12 cellular contexts compared by ENCODE assay signal in genomic region chr12:91986084-91986483, GRCh38.
DNase-seq lines count a peak whose midpoint lies in the region; ATAC-seq and TF ChIP-seq lines count a peak whose summit lies in the region.
"Had no signal": no experiment of that assay in that cellular context is flagged by ENCODE, and none has a peak within 500 bp of the region (broad histone marks: within the 10 kb centered on the region; RNA-seq: fewer than 3 reads in every experiment).

No MANE protein-coding gene starts in this region.

- H3K36me3 Mint-ChIP-seq in activated CD8-positive, alpha-beta T cell treated with anti-CD3 and anti-CD28 coated beads for 36 hours (ENCODE audit: low read depth), result no peaks in the 10 kb centered on the region

- no peak for TF ChIP-seq POLR2A in heart left ventricle (IDR thresholded peaks at IDR 0.05)

- no peaks in the 10 kb centered on the region for H3K36me3 ChIP-seq in heart left ventricle
- H3K36me3 ChIP-seq in adipocyte (ENCODE audit: control insufficient read depth, insufficient read depth, low read length, severe bottlenecking), result no peaks in the 10 kb centered on the region
- H3K36me3 ChIP-seq in aorta (ENCODE audit: control insufficient read depth in 1 of 2, insufficient read depth in 2 of 2, low read length in 1 of 2), result no peaks in the 10 kb centered on the region
- H3K36me3 ChIP-seq: tibial artery had no signal

- CTCF ChIA-PET in activated CD8-positive, alpha-beta T cell treated with anti-CD3 and anti-CD28 coated beads for 36 hours (lab: Charles Lee), result interaction anchor here (1.2 kb wide), 1 partner anchor 20 kb away, joined by 3 read pairs; no protein-coding TSS in a partner anchor

- intact Hi-C loops in heart left ventricle (cut with DNase I), result loop anchor here in 5 of 10 donors (5.0 to 10.0 kb wide), 5 partner anchors 49 to 159 kb away; partner anchors contain the start of gene BTG1 (in 1 of the 5)
- intact Hi-C loops in cardiac septum (cut with DNase I), result loop anchor here (5.0 to 10.0 kb wide), 2 partner anchors 156 to 171 kb away; no protein-coding TSS in a partner anchor
- intact Hi-C loops in aorta (cut with DNase I), result loop anchor here (5.0 to 10.0 kb wide), 2 partner anchors 156 to 171 kb away; no protein-coding TSS in a partner anchor
- intact Hi-C loops in activated CD8-positive, alpha-beta T cell treated with anti-CD3 and anti-CD28 coated beads for 36 hours (cut with micrococcal nuclease), result no loop called here

- no peak overlapping the region for H3K27ac Mint-ChIP-seq in activated CD8-positive, alpha-beta T cell treated with anti-CD3 and anti-CD28 coated beads for 36 hours
- H3K27ac Mint-ChIP-seq: activated naive CD4-positive, alpha-beta T cell treated with anti-CD3 and anti-CD28 coated beads, Interleukin-2, amount 10 ng/mL, durations not matched to agents 7 days and 5 days had no signal

- H3K27ac ChIP-seq in heart left ventricle (peak overlapping the region in 6 of 12 donors; percentile 2 to 46 (median 18)), aorta (ENCODE audit: low read depth in 1 of 2, low read length in 2 of 2) (peak overlapping the region; percentile 72 to 76)

- H3K4me3 Mint-ChIP-seq in activated CD8-positive, alpha-beta T cell treated with anti-CD3 and anti-CD28 coated beads for 36 hours, result no peak overlapping the region
- H3K4me3 Mint-ChIP-seq: activated naive CD4-positive, alpha-beta T cell treated with anti-CD3 and anti-CD28 coated beads, Interleukin-2, amount 10 ng/mL, durations not matched to agents 7 days and 5 days; effector memory CD8-positive, alpha-beta T cell had no signal

- H3K27me3 ChIP-seq in heart left ventricle, result no peaks in the 10 kb centered on the region
- H3K27me3 ChIP-seq in adipocyte (replicated peaks; ENCODE audit: control insufficient read depth, insufficient read depth, low read length), result no peaks in the 10 kb centered on the region
- no peaks in the 10 kb centered on the region for H3K27me3 ChIP-seq in aorta (ENCODE audit: control insufficient read depth in 1 of 2, insufficient read depth in 2 of 2, low read length in 1 of 2)
- H3K27me3 ChIP-seq: tibial artery had no signal

- POLR2A ChIA-PET in activated CD8-positive, alpha-beta T cell treated with anti-CD3 and anti-CD28 coated beads for 36 hours (lab: Charles Lee), result no interaction called here

- WGBS in heart left ventricle, 4 donors, result 26 to 38% (median 32%) methylated on average over 2 of the region's 2 CpGs
- 4 to 9% methylated on average over 2 of the region's 2 CpGs for WGBS in aorta, 2 donors

- peaks cover 45% of the 10 kb centered on the region for H3K4me1 Mint-ChIP-seq in activated CD8-positive, alpha-beta T cell treated with anti-CD3 and anti-CD28 coated beads for 36 hours (ENCODE audit: low read depth)

- no peaks in the 10 kb centered on the region for H3K27me3 Mint-ChIP-seq in activated CD8-positive, alpha-beta T cell treated with anti-CD3 and anti-CD28 coated beads for 36 hours
- H3K27me3 Mint-ChIP-seq: activated naive CD4-positive, alpha-beta T cell treated with anti-CD3 and anti-CD28 coated beads, Interleukin-2, amount 10 ng/mL, durations not matched to agents 7 days and 5 days; effector memory CD8-positive, alpha-beta T cell had no signal

- peaks cover 2% of the 10 kb centered on the region for H3K9me3 Mint-ChIP-seq in activated CD8-positive, alpha-beta T cell treated with anti-CD3 and anti-CD28 coated beads for 36 hours

- ATAC-seq in heart left ventricle (peak in 3 of 4 donors; percentile 13 to 41 (median 31)), aorta (ENCODE audit: low FRiP score) (no peak)
- ATAC-seq in activated CD8-positive, alpha-beta T cell treated with anti-CD3 and anti-CD28 coated beads for 36 hours, result no peak
- ATAC-seq: effector memory CD8-positive, alpha-beta T cell had no signal

- H3K4me1 ChIP-seq in heart left ventricle (peaks cover 0 to 53% (median 27%) of the 10 kb centered on the region in 12 donors), adipocyte (ENCODE audit: control insufficient read depth, insufficient read depth, low read length) (peaks cover 9% of the 10 kb centered on the region), aorta (ENCODE audit: control insufficient read depth in 1 of 2, insufficient read depth in 2 of 2, low read length in 2 of 2) (peaks cover 10 to 23% of the 10 kb centered on the region in 2 donors)

- TF ChIP-seq CTCF in heart left ventricle (IDR thresholded peaks at IDR 0.05), result no peak
- no peak for TF ChIP-seq CTCF in activated CD8-positive, alpha-beta T cell treated with anti-CD3 and anti-CD28 coated beads for 36 hours (IDR thresholded peaks at IDR 0.05)

- H3K4me3 ChIP-seq in heart left ventricle (no peak overlapping the region), adipocyte (ENCODE audit: low read length) (no peak overlapping the region), aorta (ENCODE audit: low read length in 2 of 2) (no peak overlapping the region)
- H3K4me3 ChIP-seq: tibial artery had no signal

- H3K9me3 ChIP-seq in heart left ventricle (no peaks in the 10 kb centered on the region), adipocyte (ENCODE audit: control insufficient read depth, low read length) (no peaks in the 10 kb centered on the region), aorta (ENCODE audit: control insufficient read depth, low read length) (no peaks in the 10 kb centered on the region)
- H3K9me3 ChIP-seq: tibial artery had no signal

- no peak for DNase-seq in heart left ventricle
- no peak for DNase-seq in cardiac septum (ENCODE audit: low spot score)
- peak; percentile 34 for DNase-seq in adipocyte (ENCODE audit: low read depth)
- peak; percentile 71 for DNase-seq in kidney tubule cell (ENCODE audit: low spot score)
- no peak for DNase-seq in aorta
- no peak for DNase-seq in globus pallidus (ENCODE audit: low spot score)
- DNase-seq in activated CD8-positive, alpha-beta T cell treated with anti-CD3 and anti-CD28 coated beads for 36 hours, result no peak
- DNase-seq in anterior cingulate cortex (lab: John Stamatoyannopoulos, UW), result no peak
- DNase-seq: activated naive CD4-positive, alpha-beta T cell treated with anti-CD3 and anti-CD28 coated beads, Interleukin-2, amount 10 ng/mL, durations not matched to agents 7 days and 5 days; effector memory CD8-positive, alpha-beta T cell; NCI-H1417; tibial artery had no signal

- no peak overlapping the region for H3K9ac ChIP-seq in adipocyte (ENCODE audit: low read length)

Comparison
In these comparisons a context has a peak if more than half of its experiments do, and no peak if none do; other contexts are left out.
1. ATAC-seq: peak in heart left ventricle (3 of 4); none in aorta (single experiment) and activated CD8-positive, alpha-beta T cell treated with anti-CD3 and anti-CD28 coated beads for 36 hours (single experiment).
2. DNase-seq: peak in adipocyte (single experiment) and kidney tubule cell (single experiment); none in heart left ventricle (0 of 5), cardiac septum (single experiment), aorta (0 of 2), globus pallidus (single experiment), activated CD8-positive, alpha-beta T cell treated with anti-CD3 and anti-CD28 coated beads for 36 hours (single experiment) and anterior cingulate cortex (0 of 58).